In the genomic region with DNA sequence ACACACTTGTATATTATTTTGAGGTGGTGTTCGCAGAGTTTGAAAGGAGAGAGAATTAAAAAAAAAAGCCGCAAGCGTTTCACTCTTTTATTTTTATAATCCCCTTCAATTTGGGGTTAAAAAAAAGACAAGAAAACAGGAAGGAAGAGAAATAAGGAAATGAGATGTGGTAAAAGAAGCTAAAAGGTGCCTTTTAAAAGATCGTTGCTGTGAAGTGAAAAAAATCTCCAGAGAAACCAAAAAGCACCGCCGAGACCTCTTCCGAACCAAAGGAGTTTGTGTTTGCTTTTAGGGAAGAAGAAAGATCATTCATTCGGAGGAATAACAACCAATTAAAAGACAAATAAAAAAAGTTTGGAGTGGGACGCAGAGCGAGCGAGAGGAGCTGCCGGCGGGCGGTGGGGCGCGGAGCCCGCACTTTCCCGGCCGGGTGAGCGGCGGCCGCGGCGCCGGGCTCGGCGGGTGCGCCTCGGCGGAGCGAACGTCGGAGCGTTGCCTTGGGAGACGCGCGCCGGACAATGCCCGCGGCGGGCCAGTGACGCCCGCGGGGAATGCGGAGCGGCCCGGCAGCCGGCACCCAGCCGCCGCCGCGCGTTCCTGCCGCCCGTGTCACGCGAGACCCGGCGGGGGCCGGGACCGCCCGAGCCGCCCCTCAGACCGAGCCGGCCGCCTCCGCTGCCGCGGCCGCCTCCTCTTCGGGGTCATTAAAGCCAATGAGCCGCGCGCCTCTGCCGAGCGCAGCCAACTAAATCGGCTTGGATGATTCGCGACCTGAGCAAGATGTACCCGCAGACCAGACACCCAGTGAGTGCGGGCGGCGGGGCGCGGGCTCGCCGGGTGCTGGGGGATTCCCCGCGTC, we compare ENCODE assay signal across 8 cellular contexts. TPM values are rescaled to one million over a fixed set of nuclear protein-coding genes. Genes with fewer than 3 reads are reported as not detected.
DNase-seq lines count a peak whose midpoint lies in the region; ATAC-seq, FAIRE-seq and TF ChIP-seq lines count a peak whose summit lies in the region.

No MANE protein-coding gene starts in this region.

- H3K9me3 Mint-ChIP-seq in stimulated activated naive CD8-positive, alpha-beta T cell treated with anti-CD3 and anti-CD28 coated beads, Interleukin-15, amount 100 ng/mL, for 72 hours, result no peaks in the 10 kb centered on the region

- TF ChIP-seq EP300 in H1 (IDR thresholded peaks at IDR 0.05; ENCODE audit: borderline replicate concordance in 1 of 2, low read depth in 2 of 2, low read length in 2 of 2), result no peak

- no peaks in the 10 kb centered on the region for H3K27me3 ChIP-seq in H1 (replicated peaks in 1 of 4; ENCODE audit: control insufficient read depth in 3 of 4, extremely low read depth in 1 of 4, insufficient read depth in 3 of 4, low read length in 3 of 4)

- no peaks in the 10 kb centered on the region for H4K20me1 ChIP-seq in H1 (replicated peaks in 1 of 2; ENCODE audit: control insufficient read depth in 1 of 2, insufficient read depth in 2 of 2, low read length in 2 of 2)

- TF ChIP-seq CTCF in WI38 (IDR thresholded peaks at IDR 0.05; ENCODE audit: low read depth, low read length) (no peak), H1 (IDR thresholded peaks at IDR 0.05; ENCODE audit: control extremely low read depth in 1 of 3, insufficient read depth in 1 of 3, low read depth in 1 of 3, low read length in 3 of 3) (no peak)

- H3K9ac ChIP-seq in H1 (replicated peaks in 1 of 4; ENCODE audit: extremely low read depth in 1 of 4, low read depth in 3 of 4, low read length in 3 of 4), result peak overlapping the region; percentile 72 to 94 (median 86)

- peak in 1 of 2 experiments; percentile 50; a peak in 2 of 3 replicates for TF ChIP-seq POLR2A in H1 (IDR thresholded peaks at IDR 0.05; ENCODE audit: control extremely low read depth in 1 of 2, low read depth in 2 of 2, low read length in 2 of 2)

- no peak overlapping the region for H3K14ac ChIP-seq in H1 (ENCODE audit: insufficient read length)

- no peak overlapping the region for H2AK5ac ChIP-seq in H1 (ENCODE audit: low read depth, low read length)

- H3K27ac Mint-ChIP-seq in stimulated activated naive CD8-positive, alpha-beta T cell treated with anti-CD3 and anti-CD28 coated beads, Interleukin-15, amount 100 ng/mL, for 72 hours, result peak overlapping the region; percentile 57 to 80

- H3K27ac ChIP-seq in H1 (ENCODE audit: low read depth, low read length), result peak overlapping the region; percentile 45

- 2% methylated on average over 55 of the region's 89 CpGs; no CpG with 5 or more reads in 1 of the 2 experiments for WGBS in H1 (ENCODE audit: extremely low coverage in 1 of 2, insufficient coverage in 1 of 2, insufficient read length in 1 of 2, insufficient replicate concordance in 2 of 2, low coverage in 1 of 2, low lambda C conversion rate in 2 of 2, missing lambda C conversion rate in 1 of 2), 2 experiments

- no peak overlapping the region for H3K18ac ChIP-seq in H1 (ENCODE audit: extremely low read depth, low read length)

- H4K5ac ChIP-seq in H1 (ENCODE audit: insufficient read length, low read depth, low read length), result no peak overlapping the region

- H2BK15ac ChIP-seq in H1 (ENCODE audit: low read length), result no peak overlapping the region

- TF ChIP-seq RAD21 in H1 (IDR thresholded peaks at IDR 0.05 in 1 of 2, conservative IDR thresholded peaks at IDR 0.05 in 1 of 2; ENCODE audit: low read depth in 2 of 2, low read length in 2 of 2), result no peak

- POLR2A ChIA-PET in H1 (lab: Charles Lee; ENCODE audit: partially characterized antibody), result interaction anchor here (0.6 to 2.6 kb wide), 30 partner anchors 11 to 1276 kb away, joined by 3 to 36 read pairs (median 4); a partner anchor contains a TSS

- no peak overlapping the region for H2BK120ac ChIP-seq in H1 (replicated peaks; ENCODE audit: low read depth, low read length)

- no peak overlapping the region for H2BK5ac ChIP-seq in H1 (ENCODE audit: low read depth, low read length)

- H3K4me1 ChIP-seq in H1 (replicated peaks in 1 of 4; ENCODE audit: control insufficient read depth in 3 of 4, insufficient read depth in 4 of 4, low read length in 3 of 4), result peaks cover 0 to 8% (median 3%) of the 10 kb centered on the region in 4 experiments; a peak in 2 of 7 replicates

- H2AFZ ChIP-seq in H1 (ENCODE audit: low read length), result no peak overlapping the region

- H3K9me3 ChIP-seq in H1 (ENCODE audit: insufficient read depth in 2 of 2, low read depth in 1 of 2, low read length in 1 of 2), result no peaks in the 10 kb centered on the region

- no peaks in the 10 kb centered on the region for H3K79me1 ChIP-seq in H1 (ENCODE audit: low read depth, low read length)

- H3K4me2 ChIP-seq in H1 (ENCODE audit: insufficient read depth in 1 of 2, low read depth in 2 of 2, low read length in 2 of 2), result peak overlapping the region; percentile 41 to 75

- ATAC-seq in stimulated activated naive CD8-positive, alpha-beta T cell treated with anti-CD3 and anti-CD28 coated beads, Interleukin-15, amount 100 ng/mL, for 72 hours, result no peak
- ATAC-seq in GM18861 (IDR thresholded peaks at IDR 0.05; ENCODE audit: unreplicated experiment) (no peak), HG03442 (IDR thresholded peaks at IDR 0.05; ENCODE audit: unreplicated experiment) (no peak)

- H3K4me1 Mint-ChIP-seq in stimulated activated naive CD8-positive, alpha-beta T cell treated with anti-CD3 and anti-CD28 coated beads, Interleukin-15, amount 100 ng/mL, for 72 hours, result peaks cover 39% of the 10 kb centered on the region

- DNase-seq in GM03348 (ENCODE audit: low spot score), result peak; percentile 77
- DNase-seq in Jurkat, Clone E6-1 (ENCODE audit: low read depth, low spot score), result no peak
- DNase-seq in H1 (ENCODE audit: low read depth in 1 of 2, low spot score in 2 of 2), result peak in 1 of 2 experiments; percentile 68
- DNase-seq in lung microvascular endothelial cell (ENCODE audit: low read depth in 2 of 2), result peak; percentile 60 to 62
- peak; percentile 58 to 62 for DNase-seq in stimulated activated naive CD8-positive, alpha-beta T cell treated with anti-CD3 and anti-CD28 coated beads, Interleukin-15, amount 100 ng/mL, for 72 hours

- no peak for FAIRE-seq in H1 (lab: Jason Lieb, UNC)

- no peak overlapping the region for H2BK20ac ChIP-seq in H1 (ENCODE audit: low read length)

- H2BK12ac ChIP-seq in H1 (ENCODE audit: low read depth, low read length), result no peak overlapping the region

- peaks cover 0 to 15% (median 0%) of the 10 kb centered on the region in 4 experiments; a peak in 1 of 8 replicates for H3K36me3 ChIP-seq in H1 (ENCODE audit: control insufficient read depth in 2 of 4, insufficient read depth in 4 of 4, low read length in 3 of 4)

- H3K56ac ChIP-seq in H1 (replicated peaks; ENCODE audit: insufficient read length, low read depth, low read length), result no peak overlapping the region

- H3K4me3 ChIP-seq in Jurkat, Clone E6-1 (ENCODE audit: low read length), result peak overlapping the region; percentile 73
- H3K4me3 ChIP-seq in WI38 (ENCODE audit: low read depth, low read length), result peak overlapping the region; percentile 81
- H3K4me3 ChIP-seq in H1 (ENCODE audit: extremely low read depth in 1 of 4, insufficient read depth in 2 of 4, low read depth in 3 of 4, low read length in 4 of 4), result peak overlapping the region; percentile 77 to 99 (median 81)

- H3K4ac ChIP-seq in H1 (replicated peaks; ENCODE audit: insufficient read length, low read depth, low read length), result no peak overlapping the region

- H4K8ac ChIP-seq in H1 (ENCODE audit: extremely low read depth, insufficient read depth, low read length), result peak overlapping the region; percentile 94; the same call in 1 of the 2 replicates

- peaks cover 0 to 38% of the 10 kb centered on the region in 2 experiments; a peak in 2 of 4 replicates for H3K79me2 ChIP-seq in H1 (ENCODE audit: control insufficient read depth in 1 of 2, insufficient read depth in 2 of 2, low read length in 2 of 2)

- H3K23ac ChIP-seq in H1 (ENCODE audit: insufficient read length), result no peak overlapping the region

- H3K23me2 ChIP-seq in H1 (ENCODE audit: low read depth, low read length), result peaks cover 8% of the 10 kb centered on the region

- CTCF ChIA-PET in H1 (lab: Charles Lee; ENCODE audit: partially characterized antibody), result interaction anchor here (0.7 to 1.7 kb wide), 5 partner anchors 140 to 1805 kb away, joined by 3 to 5 read pairs (median 3); no protein-coding TSS in a partner anchor

- H3K27me3 Mint-ChIP-seq in stimulated activated naive CD8-positive, alpha-beta T cell treated with anti-CD3 and anti-CD28 coated beads, Interleukin-15, amount 100 ng/mL, for 72 hours, result no peaks in the 10 kb centered on the region

- H3K4me3 Mint-ChIP-seq in stimulated activated naive CD8-positive, alpha-beta T cell treated with anti-CD3 and anti-CD28 coated beads, Interleukin-15, amount 100 ng/mL, for 72 hours, result peak overlapping the region; percentile 87 to 89

- H4K91ac ChIP-seq in H1 (replicated peaks; ENCODE audit: insufficient read length, low read length), result no peak overlapping the region

TF ChIP-seq in H1, 55 proteins besides CTCF, POLR2A, EP300 and RAD21 (continues in another document):
- TF ChIP-seq CHD2 (IDR thresholded peaks at IDR 0.05; ENCODE audit: low read length) (peak; percentile 56; the same call in 1 of the 2 replicates), YY1 (IDR thresholded peaks at IDR 0.05; ENCODE audit: low read depth, low read length) (no peak), SP2 (IDR thresholded peaks at IDR 0.05; ENCODE audit: low read length) (no peak), SIX5 (IDR thresholded peaks at IDR 0.05; ENCODE audit: low read depth, low read length) (no peak), BCL11A (IDR thresholded peaks at IDR 0.05; ENCODE audit: low read depth in 2 of 2, low read length in 2 of 2) (no peak), EGR1 (IDR thresholded peaks at IDR 0.05; ENCODE audit: borderline replicate concordance, low read depth, low read length) (no peak), HDAC6 (IDR thresholded peaks at IDR 0.05; ENCODE audit: low read depth, low read length) (no peak)
- TF ChIP-seq, protein P1, sequence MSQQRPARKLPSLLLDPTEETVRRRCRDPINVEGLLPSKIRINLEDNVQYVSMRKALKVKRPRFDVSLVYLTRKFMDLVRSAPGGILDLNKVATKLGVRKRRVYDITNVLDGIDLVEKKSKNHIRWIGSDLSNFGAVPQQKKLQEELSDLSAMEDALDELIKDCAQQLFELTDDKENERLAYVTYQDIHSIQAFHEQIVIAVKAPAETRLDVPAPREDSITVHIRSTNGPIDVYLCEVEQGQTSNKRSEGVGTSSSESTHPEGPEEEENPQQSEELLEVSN (IDR thresholded peaks at IDR 0.05), result no peak

RNA-seq across cellular contexts. Expression of a gene that starts 0.5 kb away (rescaled TPM):
- polyA plus RNA-seq in Jurkat, Clone E6-1 (2012; ENCODE audit: insufficient read depth, insufficient read length), result 8.7 TPM
- 36.9 and 39.2 TPM in 2 replicates for total RNA-seq in H1 (2021; fragmentation: NEBNext Ultra II Directional; extraction: Animal tissue kit (Norgen Biotek cat#: 25700))
- 32.4 and 37.2 TPM in 2 replicates for polyA plus RNA-seq in H1 (2011; rRNA removed)
- 32.6 TPM for polyA plus RNA-seq in H1 (2011; cell fraction: cytosol; rRNA removed)
- polyA plus RNA-seq in H1 (2011; cell fraction: nucleus; rRNA removed), result 50.9 TPM
- polyA plus RNA-seq in H1 (2012, experiment 1 of 2), result 26.7 to 31.6 TPM (median 27.9 TPM) in 4 replicates
- 7.9 TPM for polyA plus RNA-seq in H1 (2012, experiment 2 of 2)
- polyA plus RNA-seq in H1 (2013, experiment 1 of 2), result 22.4 TPM
- 23.5 TPM for polyA plus RNA-seq in H1 (2013, experiment 2 of 2)
- 75.3 and 97.5 TPM in 2 replicates for polyA minus RNA-seq in H1 (2011; rRNA and poly(A)+ RNA removed)
- polyA minus RNA-seq in H1 (2011; cell fraction: cytosol; rRNA and poly(A)+ RNA removed), result 50.1 TPM
- polyA minus RNA-seq in H1 (2011; cell fraction: nucleus; rRNA and poly(A)+ RNA removed), result 129 TPM
- total RNA-seq in lung microvascular endothelial cell, result 9.8 and 16.9 TPM in 2 replicates
